ENCODE assay signal across 24 cellular contexts in the genomic region with DNA sequence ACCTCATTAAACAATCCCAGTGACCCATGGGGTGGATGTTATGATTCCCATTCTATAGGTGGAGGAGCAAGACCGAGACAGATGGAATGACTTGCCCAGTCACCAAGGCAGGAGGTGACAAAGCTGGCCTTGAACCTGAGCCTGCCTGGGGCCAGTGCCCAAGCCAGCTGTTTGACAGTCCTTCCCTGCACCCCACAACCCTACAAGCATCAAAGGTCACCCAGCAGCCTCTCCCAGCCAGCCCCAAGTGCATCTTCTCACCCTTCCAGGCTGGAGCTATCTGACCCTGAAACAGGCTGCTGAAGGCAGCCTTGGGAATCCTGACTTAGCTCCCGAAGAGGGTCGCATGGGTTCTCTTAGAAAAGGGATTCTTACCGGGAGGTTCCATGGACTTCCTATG.
"Had no signal": no experiment of that assay in that cellular context is flagged by ENCODE, and none has a peak within 500 bp of the region (broad histone marks: within the 10 kb centered on the region; RNA-seq: fewer than 3 reads in every experiment).

No MANE protein-coding gene starts in this region.

- H3K4me1 Mint-ChIP-seq: activated T-helper 17 cell treated with anti-CD3 and anti-CD28 coated beads, Interleukin-2, amount 50 U/mL, for 72 hours had no signal

- H3K4me1 ChIP-seq: colonic mucosa had no signal

- ATAC-seq: activated CD8-positive, alpha-beta T cell treated with anti-CD3 and anti-CD28 coated beads for 36 hours; activated T-cell treated with anti-CD3 and anti-CD28 coated beads, Interleukin-2, amount 50 U/mL, for 4 hours; activated T-helper 17 cell treated with anti-CD3 and anti-CD28 coated beads, Interleukin-2, amount 50 U/mL, for 72 hours; body of pancreas; esophagus mucosa had no signal

- H3K4me3 Mint-ChIP-seq: activated CD8-positive, alpha-beta T cell treated with anti-CD3 and anti-CD28 coated beads for 36 hours; activated naive CD8-positive, alpha-beta T cell; activated T-cell treated with anti-CD3 and anti-CD28 coated beads, Interleukin-2, amount 50 U/mL, for 4 hours; activated T-helper 17 cell treated with anti-CD3 and anti-CD28 coated beads, Interleukin-2, amount 50 U/mL, for 72 hours had no signal

- H3K4me3 ChIP-seq: body of pancreas, colonic mucosa had no signal

- DNase-seq: activated CD4-positive, alpha-beta T cell treated with anti-CD3 and anti-CD28 coated beads for 1 hour; activated CD4-positive, alpha-beta T cell treated with anti-CD3 and anti-CD28 coated beads for 48 hours; activated CD4-positive, alpha-beta T cell treated with anti-CD3 and anti-CD28 coated beads, Interleukin-2, amount 50 U/mL, for 1 hour; activated CD4-positive, alpha-beta T cell treated with anti-CD3 and anti-CD28 coated beads, Interleukin-2, amount 50 U/mL, for 48 hours; activated CD8-positive, alpha-beta memory T cell treated with anti-CD3 and anti-CD28 coated beads for 24 hours; activated CD8-positive, alpha-beta T cell treated with anti-CD3 and anti-CD28 coated beads for 36 hours; activated effector memory CD4-positive, alpha-beta T cell treated with Interleukin-2 at 50 U/mL for 16 hours; activated gamma-delta T cell treated with Interleukin-2 at 50 U/mL for 16 hours; activated naive CD4-positive, alpha-beta T cell treated with anti-CD3 and anti-CD28 coated beads, Interleukin-2, amount 50 U/mL, for 16 hours; activated naive CD4-positive, alpha-beta T cell treated with Interleukin-2 at 50 U/mL for 16 hours; activated T-cell treated with anti-CD3 and anti-CD28 coated beads, Interleukin-2, amount 50 U/mL, for 4 hours; amniotic stem cell; anterior cingulate cortex; body of pancreas; central memory CD4-positive, alpha-beta T cell; cerebellar nuclear complex; colonic mucosa; effector CD8-positive, alpha-beta T cell; head of caudate nucleus; T-helper 2 cell had no signal

- H3K36me3 Mint-ChIP-seq: activated naive CD8-positive, alpha-beta T cell had no signal

- FAIRE-seq: frontal cortex had no signal

- H3K9me3 ChIP-seq: body of pancreas, colonic mucosa had no signal

- H3K36me3 ChIP-seq: colonic mucosa had no signal

- H3K27ac Mint-ChIP-seq: activated CD8-positive, alpha-beta T cell treated with anti-CD3 and anti-CD28 coated beads for 36 hours; activated naive CD8-positive, alpha-beta T cell; activated T-helper 17 cell treated with anti-CD3 and anti-CD28 coated beads, Interleukin-2, amount 50 U/mL, for 72 hours had no signal

- H3K27me3 Mint-ChIP-seq: activated CD8-positive, alpha-beta T cell treated with anti-CD3 and anti-CD28 coated beads for 36 hours had no signal

- H3K9me3 Mint-ChIP-seq: activated CD8-positive, alpha-beta T cell treated with anti-CD3 and anti-CD28 coated beads for 36 hours; activated T-cell treated with anti-CD3 and anti-CD28 coated beads, Interleukin-2, amount 50 U/mL, for 4 hours; activated T-helper 17 cell treated with anti-CD3 and anti-CD28 coated beads, Interleukin-2, amount 50 U/mL, for 72 hours had no signal

- H3K27ac ChIP-seq: body of pancreas, colonic mucosa had no signal
